In genomic region chr12:108115746-108116125, GRCh38 we compare ENCODE assay signal across 22 cellular contexts. TPM values are rescaled to one million over a fixed set of nuclear protein-coding genes. Genes with fewer than 3 reads are reported as not detected.
"Had no signal": no experiment of that assay in that cellular context is flagged by ENCODE, and none has a peak within 500 bp of the region (broad histone marks: within the 10 kb centered on the region; RNA-seq: fewer than 3 reads in every experiment).

No MANE protein-coding gene starts in this region.

- H2AFZ ChIP-seq: hepatocyte had no signal

- H3K4me1 ChIP-seq: foreskin keratinocyte, pancreas, right lobe of liver had no signal

- DNase-seq: activated T-cell treated with anti-CD3 and anti-CD28 coated beads, Interleukin-2, amount 50 U/mL, for 24 hours; aorta; caudate nucleus; dermis blood vessel endothelial cell; effector CD8-positive, alpha-beta T cell; foreskin keratinocyte; kidney glomerular epithelial cell; left ventricle myocardium inferior; mammary epithelial cell; nephron progenitor cell; pancreas; right lobe of liver; small intestine; stimulated activated CD4-positive, alpha-beta T cell treated with anti-CD3 and anti-CD28 coated beads, Interleukin-2, amount 100 ng/mL, for 24 hours; T-helper 2 cell; testis; WERI-Rb-1 had no signal

- H3K27ac ChIP-seq: foreskin keratinocyte, hepatocyte, left ventricle myocardium inferior, pancreas, right lobe of liver, testis, WERI-Rb-1 had no signal

- H3K9me3 ChIP-seq: left ventricle myocardium inferior, pancreas, right lobe of liver, testis had no signal

- H3K36me3 ChIP-seq: left ventricle myocardium inferior, pancreas, right lobe of liver, WERI-Rb-1 had no signal

- H3K79me2 ChIP-seq: hepatocyte had no signal

- H3K4me2 ChIP-seq: hepatocyte had no signal

- H3K27me3 ChIP-seq: foreskin keratinocyte, hepatocyte, pancreas, right lobe of liver, testis had no signal

- ATAC-seq: activated naive CD4-positive, alpha-beta T cell treated with anti-CD3 and anti-CD28 coated beads, Interleukin-2, amount 50 U/mL, for 72 hours; activated T-helper 17 cell treated with anti-CD3 and anti-CD28 coated beads, Interleukin-2, amount 50 U/mL, for 72 hours; foreskin keratinocyte; pancreas; right lobe of liver; stimulated activated effector memory CD8-positive, alpha-beta T cell treated with anti-CD3 and anti-CD28 coated beads, Interleukin-12 subunit alpha, Interleukin-12 subunit beta, amount 100 ng/mL, for 72 hours had no signal

- H3K4me3 ChIP-seq: hepatocyte, left ventricle myocardium inferior, pancreas, right lobe of liver, testis had no signal

RNA-seq across cellular contexts. Expression of gene WSCD2, which starts 13.4 kb away (rescaled TPM):
- total RNA-seq: activated naive CD4-positive, alpha-beta T cell treated with anti-CD3 and anti-CD28 coated beads, Interleukin-2, amount 50 U/mL, for 72 hours; activated T-helper 17 cell treated with anti-CD3 and anti-CD28 coated beads, Interleukin-2, amount 50 U/mL, for 72 hours; dermis blood vessel endothelial cell; foreskin keratinocyte; pulmonary artery endothelial cell; right lobe of liver had no signal
